ENCODE assay signal across 1 cellular context in the genomic region with DNA sequence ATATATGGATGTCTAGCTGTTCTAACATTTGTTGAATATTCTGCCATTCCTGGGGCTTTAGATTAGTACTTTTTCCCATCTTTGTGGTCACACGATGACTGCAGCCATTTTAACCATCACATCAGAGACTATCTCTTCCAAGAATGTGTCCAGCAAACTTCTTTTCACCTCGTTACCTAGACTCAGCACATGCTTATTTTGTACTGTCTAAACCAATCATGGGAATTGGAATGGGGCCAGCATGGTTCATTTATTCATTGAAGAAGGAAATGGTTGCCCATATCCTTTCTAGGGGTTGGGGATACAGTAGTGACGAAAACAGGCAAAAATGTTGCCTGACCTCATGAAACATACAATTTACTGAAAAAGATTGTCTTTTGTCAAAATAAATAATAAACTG.
TF ChIP-seq lines count a peak whose summit lies in the region.

No MANE protein-coding gene starts in this region.

TF ChIP-seq in GM12878, 131 proteins besides CTCF, POLR2A, EP300 and RAD21 (continued from another document):
- TF ChIP-seq, protein P1, sequence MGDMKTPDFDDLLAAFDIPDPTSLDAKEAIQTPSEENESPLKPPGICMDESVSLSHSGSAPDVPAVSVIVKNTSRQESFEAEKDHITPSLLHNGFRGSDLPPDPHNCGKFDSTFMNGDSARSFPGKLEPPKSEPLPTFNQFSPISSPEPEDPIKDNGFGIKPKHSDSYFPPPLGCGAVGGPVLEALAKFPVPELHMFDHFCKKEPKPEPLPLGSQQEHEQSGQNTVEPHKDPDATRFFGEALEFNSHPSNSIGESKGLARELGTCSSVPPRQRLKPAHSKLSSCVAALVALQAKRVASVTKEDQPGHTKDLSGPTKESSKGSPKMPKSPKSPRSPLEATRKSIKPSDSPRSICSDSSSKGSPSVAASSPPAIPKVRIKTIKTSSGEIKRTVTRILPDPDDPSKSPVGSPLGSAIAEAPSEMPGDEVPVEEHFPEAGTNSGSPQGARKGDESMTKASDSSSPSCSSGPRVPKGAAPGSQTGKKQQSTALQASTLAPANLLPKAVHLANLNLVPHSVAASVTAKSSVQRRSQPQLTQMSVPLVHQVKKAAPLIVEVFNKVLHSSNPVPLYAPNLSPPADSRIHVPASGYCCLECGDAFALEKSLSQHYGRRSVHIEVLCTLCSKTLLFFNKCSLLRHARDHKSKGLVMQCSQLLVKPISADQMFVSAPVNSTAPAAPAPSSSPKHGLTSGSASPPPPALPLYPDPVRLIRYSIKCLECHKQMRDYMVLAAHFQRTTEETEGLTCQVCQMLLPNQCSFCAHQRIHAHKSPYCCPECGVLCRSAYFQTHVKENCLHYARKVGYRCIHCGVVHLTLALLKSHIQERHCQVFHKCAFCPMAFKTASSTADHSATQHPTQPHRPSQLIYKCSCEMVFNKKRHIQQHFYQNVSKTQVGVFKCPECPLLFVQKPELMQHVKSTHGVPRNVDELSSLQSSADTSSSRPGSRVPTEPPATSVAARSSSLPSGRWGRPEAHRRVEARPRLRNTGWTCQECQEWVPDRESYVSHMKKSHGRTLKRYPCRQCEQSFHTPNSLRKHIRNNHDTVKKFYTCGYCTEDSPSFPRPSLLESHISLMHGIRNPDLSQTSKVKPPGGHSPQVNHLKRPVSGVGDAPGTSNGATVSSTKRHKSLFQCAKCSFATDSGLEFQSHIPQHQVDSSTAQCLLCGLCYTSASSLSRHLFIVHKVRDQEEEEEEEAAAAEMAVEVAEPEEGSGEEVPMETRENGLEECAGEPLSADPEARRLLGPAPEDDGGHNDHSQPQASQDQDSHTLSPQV (IDR thresholded peaks at IDR 0.05): peak; percentile 51; the same call in 1 of the 2 replicates
- TF ChIP-seq YY1 (IDR thresholded peaks at IDR 0.05; ENCODE audit: low read depth, low read length) (0 out of 2 replicates have a peak, but pooled peaks have one; percentile 25), DPF2 (IDR thresholded peaks at IDR 0.05) (no peak)
